17 cellular contexts compared by ENCODE assay signal in the genomic region with DNA sequence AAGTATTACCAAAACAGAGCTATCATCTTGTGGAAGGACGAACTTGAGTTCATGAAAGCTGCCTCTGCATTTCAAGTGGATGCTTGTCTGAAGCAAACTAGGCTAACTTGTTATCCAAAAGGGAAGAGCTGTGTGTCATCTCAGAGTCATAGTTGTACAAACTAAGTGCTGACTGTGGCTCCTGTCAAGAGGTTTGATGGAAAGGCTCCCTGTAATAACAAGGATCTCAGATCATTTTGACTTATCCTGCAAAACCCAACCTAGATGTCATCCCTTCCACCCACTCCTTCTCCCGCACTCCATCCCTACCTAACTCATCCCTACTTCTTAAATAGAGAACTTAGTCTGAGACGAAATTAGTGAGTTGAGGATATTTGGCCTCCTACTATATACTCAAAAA.
"Had no signal": no experiment of that assay in that cellular context is flagged by ENCODE, and none has a peak within 500 bp of the region (broad histone marks: within the 10 kb centered on the region; RNA-seq: fewer than 3 reads in every experiment).

No MANE protein-coding gene starts in this region.

- H3K9me3 ChIP-seq: colonic mucosa, prostate gland, right lobe of liver, spleen, transverse colon had no signal

- H3K4me3 ChIP-seq: colonic mucosa, prostate gland, right lobe of liver, spleen, transverse colon had no signal

- H3K4me1 ChIP-seq: colonic mucosa, prostate gland, right lobe of liver, spleen, transverse colon had no signal

- H3K36me3 ChIP-seq: colonic mucosa, prostate gland, right lobe of liver, transverse colon, WERI-Rb-1 had no signal

- H3K27ac ChIP-seq: colonic mucosa, prostate gland, right lobe of liver, spleen, transverse colon, WERI-Rb-1 had no signal

- H3K27me3 ChIP-seq: colonic mucosa, right lobe of liver, spleen, transverse colon had no signal

- ATAC-seq: activated CD8-positive, alpha-beta T cell treated with anti-CD3 and anti-CD28 coated beads for 36 hours; activated naive CD8-positive, alpha-beta T cell treated with anti-CD3 and anti-CD28 coated beads, Interleukin-2, amount 50 U/mL, for 24 hours; left colon; natural killer cell; right lobe of liver; stimulated activated memory B cell treated with anti-CD40 and anti-IgM and Interleukin-4, amounts not matched to agents 10 μg/mL and 1 μg/mL and 100 μg/mL, for 72 hours had no signal

- FAIRE-seq: astrocyte had no signal

- DNase-seq: activated CD4-positive, alpha-beta T cell treated with anti-CD3 and anti-CD28 coated beads for 4 hours; activated CD8-positive, alpha-beta memory T cell treated with anti-CD3 and anti-CD28 coated beads, Interleukin-2, amount 50 U/mL, for 4 hours; activated CD8-positive, alpha-beta T cell treated with anti-CD3 and anti-CD28 coated beads for 36 hours; activated naive CD4-positive, alpha-beta T cell; activated naive CD8-positive, alpha-beta T cell treated with anti-CD3 and anti-CD28 coated beads, Interleukin-2, amount 50 U/mL, for 24 hours; colonic mucosa; left colon; natural killer cell; right lobe of liver; spleen; stimulated activated CD4-positive, alpha-beta T cell treated with anti-CD3 and anti-CD28 coated beads, Interleukin-1b, Interleukin-23, amount 100 ng/mL, for 48 hours; T-helper 1 cell; transverse colon; WERI-Rb-1 had no signal
